Comparison of ENCODE assay signal across 25 cellular contexts in the genomic region with DNA sequence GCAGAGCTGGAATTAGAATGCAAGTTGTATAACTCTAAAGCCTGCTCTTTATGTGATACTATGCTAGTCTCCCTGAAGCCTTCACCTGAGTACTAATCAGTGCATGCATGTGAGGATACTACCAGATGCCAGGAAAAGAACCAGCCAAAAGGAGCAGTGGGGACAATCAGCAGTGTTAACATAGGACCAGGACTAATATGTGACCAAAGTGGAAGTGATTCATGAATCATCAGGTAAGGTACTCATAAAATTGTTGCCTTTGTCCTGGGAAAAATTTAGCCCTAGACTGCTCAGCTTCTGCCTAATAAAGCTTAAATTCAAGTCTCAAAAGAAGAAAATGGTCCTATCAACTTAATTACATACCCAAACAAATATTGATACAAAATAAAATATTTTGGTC. TPM values are rescaled to one million over a fixed set of nuclear protein-coding genes. Genes with fewer than 3 reads are reported as not detected.
"Had no signal": no experiment of that assay in that cellular context is flagged by ENCODE, and none has a peak within 500 bp of the region (broad histone marks: within the 10 kb centered on the region; RNA-seq: fewer than 3 reads in every experiment).

No MANE protein-coding gene starts in this region.

- H3K4me1 Mint-ChIP-seq: mesothelial cell of epicardium, naive B cell had no signal

- H3K27me3 ChIP-seq: esophagus squamous epithelium, gastrocnemius medialis, heart right ventricle had no signal

- ATAC-seq: esophagus mucosa, gastrocnemius medialis, heart right ventricle, left colon, left lobe of liver, lower lobe of right lung, mucosa of descending colon had no signal

- H3K4me3 ChIP-seq: coronary artery, esophagus squamous epithelium, gastrocnemius medialis, heart right ventricle, left ventricle myocardium inferior, lower lobe of right lung, mucosa of descending colon had no signal

- H3K36me3 Mint-ChIP-seq: mesothelial cell of epicardium had no signal

- H3K27ac Mint-ChIP-seq: mesothelial cell of epicardium, naive B cell had no signal

- H3K4me3 Mint-ChIP-seq: mesothelial cell of epicardium, naive B cell had no signal

- H3K36me3 ChIP-seq: esophagus squamous epithelium, gastrocnemius medialis, heart right ventricle, left ventricle myocardium inferior, lower lobe of right lung had no signal

- H3K9me3 ChIP-seq: esophagus squamous epithelium, gastrocnemius medialis, lower lobe of right lung, mucosa of descending colon had no signal

- H3K27ac ChIP-seq: coronary artery, dorsolateral prefrontal cortex, epithelial cell of prostate, esophagus squamous epithelium, gastrocnemius medialis, heart right ventricle, left ventricle myocardium inferior, lower lobe of right lung had no signal

- DNase-seq: dermis blood vessel endothelial cell; dorsolateral prefrontal cortex; effector CD4-positive, alpha-beta T cell; effector memory CD4-positive, alpha-beta T cell; erythroblast; esophagus squamous epithelium; foreskin fibroblast; foreskin melanocyte; gastrocnemius medialis; glutamatergic neuron; head of caudate nucleus; heart right ventricle; hippocampal formation; left colon; left ventricle myocardium inferior; lower lobe of right lung; mesenchymal stem cell; mucosa of descending colon; naive B cell had no signal

- H3K4me1 ChIP-seq: esophagus squamous epithelium, gastrocnemius medialis, heart right ventricle, left ventricle myocardium inferior, lower lobe of right lung had no signal

RNA-seq across cellular contexts. Expression of gene TSLP, which starts 13.4 kb away (rescaled TPM):
- total RNA-seq: lung microvascular endothelial cell had no signal
